ENCODE assay signal across 1 cellular context in the genomic region with DNA sequence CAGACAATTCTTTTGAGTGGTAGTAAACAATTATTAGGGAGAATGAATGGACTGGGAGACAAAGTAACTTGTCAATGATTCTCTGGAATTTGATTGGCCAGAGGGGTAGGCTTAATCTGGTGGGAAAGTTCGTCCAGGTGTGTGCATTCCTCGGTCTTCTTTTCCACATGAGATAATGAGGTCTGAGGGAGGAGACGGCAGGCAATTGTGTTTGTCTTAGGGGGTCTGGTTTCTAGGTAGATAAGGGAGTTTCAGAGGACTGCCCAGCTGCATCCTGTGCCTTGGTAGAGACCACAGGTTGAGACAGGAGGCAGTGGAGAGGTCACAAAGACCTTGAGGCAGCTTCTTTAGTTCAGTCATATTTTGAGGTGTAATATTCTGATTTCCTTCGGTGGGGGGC.
TF ChIP-seq lines count a peak whose summit lies in the region.

No MANE protein-coding gene starts in this region.

TF ChIP-seq in HepG2, 621 proteins besides CTCF, POLR2A, EP300 and RAD21 (continued from another document):
- TF ChIP-seq NONO (IDR thresholded peaks at IDR 0.05) = no peak
- no peak for TF ChIP-seq NONO (CRISPR knock-in tag; conservative IDR thresholded peaks at IDR 0.05)
- TF ChIP-seq ZFAT (CRISPR knock-in tag; conservative IDR thresholded peaks at IDR 0.05) = no peak
- no peak for TF ChIP-seq ZNF605 (CRISPR knock-in tag; IDR thresholded peaks at IDR 0.05)
- TF ChIP-seq, protein P1, sequence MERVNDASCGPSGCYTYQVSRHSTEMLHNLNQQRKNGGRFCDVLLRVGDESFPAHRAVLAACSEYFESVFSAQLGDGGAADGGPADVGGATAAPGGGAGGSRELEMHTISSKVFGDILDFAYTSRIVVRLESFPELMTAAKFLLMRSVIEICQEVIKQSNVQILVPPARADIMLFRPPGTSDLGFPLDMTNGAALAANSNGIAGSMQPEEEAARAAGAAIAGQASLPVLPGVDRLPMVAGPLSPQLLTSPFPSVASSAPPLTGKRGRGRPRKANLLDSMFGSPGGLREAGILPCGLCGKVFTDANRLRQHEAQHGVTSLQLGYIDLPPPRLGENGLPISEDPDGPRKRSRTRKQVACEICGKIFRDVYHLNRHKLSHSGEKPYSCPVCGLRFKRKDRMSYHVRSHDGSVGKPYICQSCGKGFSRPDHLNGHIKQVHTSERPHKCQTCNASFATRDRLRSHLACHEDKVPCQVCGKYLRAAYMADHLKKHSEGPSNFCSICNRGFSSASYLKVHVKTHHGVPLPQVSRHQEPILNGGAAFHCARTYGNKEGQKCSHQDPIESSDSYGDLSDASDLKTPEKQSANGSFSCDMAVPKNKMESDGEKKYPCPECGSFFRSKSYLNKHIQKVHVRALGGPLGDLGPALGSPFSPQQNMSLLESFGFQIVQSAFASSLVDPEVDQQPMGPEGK (CRISPR knock-in tag; IDR thresholded peaks at IDR 0.05) = no peak
- TF ChIP-seq PPARG (CRISPR knock-in tag; conservative IDR thresholded peaks at IDR 0.05) = no peak
- no peak for TF ChIP-seq ZNF251 (CRISPR knock-in tag; IDR thresholded peaks at IDR 0.05)
- TF ChIP-seq ZNF430 (CRISPR knock-in tag; IDR thresholded peaks at IDR 0.05) = no peak
- TF ChIP-seq ZNF672 (CRISPR knock-in tag; IDR thresholded peaks at IDR 0.05) = no peak
- TF ChIP-seq NFYB (CRISPR knock-in tag; IDR thresholded peaks at IDR 0.05) = peak; percentile 29; the same call in 1 of the 2 replicates
- TF ChIP-seq, protein P2, sequence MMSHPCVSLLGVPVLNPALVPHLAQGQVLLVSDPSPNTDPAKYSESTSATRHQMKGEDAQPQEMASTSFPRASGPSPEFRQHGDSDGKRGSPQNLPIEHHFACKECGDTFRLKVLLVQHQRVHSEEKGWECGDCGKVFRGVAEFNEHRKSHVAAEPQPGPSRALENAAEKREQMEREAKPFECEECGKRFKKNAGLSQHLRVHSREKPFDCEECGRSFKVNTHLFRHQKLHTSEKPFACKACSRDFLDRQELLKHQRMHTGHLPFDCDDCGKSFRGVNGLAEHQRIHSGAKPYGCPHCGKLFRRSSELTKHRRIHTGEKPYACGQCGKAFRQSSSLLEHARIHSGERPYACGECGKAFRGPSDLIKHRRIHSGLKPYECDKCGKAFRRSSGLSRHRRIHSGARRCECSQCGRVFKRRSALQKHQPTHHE (CRISPR knock-in tag; IDR thresholded peaks at IDR 0.05; ENCODE audit: borderline replicate concordance) = no peak
- TF ChIP-seq, protein P3, sequence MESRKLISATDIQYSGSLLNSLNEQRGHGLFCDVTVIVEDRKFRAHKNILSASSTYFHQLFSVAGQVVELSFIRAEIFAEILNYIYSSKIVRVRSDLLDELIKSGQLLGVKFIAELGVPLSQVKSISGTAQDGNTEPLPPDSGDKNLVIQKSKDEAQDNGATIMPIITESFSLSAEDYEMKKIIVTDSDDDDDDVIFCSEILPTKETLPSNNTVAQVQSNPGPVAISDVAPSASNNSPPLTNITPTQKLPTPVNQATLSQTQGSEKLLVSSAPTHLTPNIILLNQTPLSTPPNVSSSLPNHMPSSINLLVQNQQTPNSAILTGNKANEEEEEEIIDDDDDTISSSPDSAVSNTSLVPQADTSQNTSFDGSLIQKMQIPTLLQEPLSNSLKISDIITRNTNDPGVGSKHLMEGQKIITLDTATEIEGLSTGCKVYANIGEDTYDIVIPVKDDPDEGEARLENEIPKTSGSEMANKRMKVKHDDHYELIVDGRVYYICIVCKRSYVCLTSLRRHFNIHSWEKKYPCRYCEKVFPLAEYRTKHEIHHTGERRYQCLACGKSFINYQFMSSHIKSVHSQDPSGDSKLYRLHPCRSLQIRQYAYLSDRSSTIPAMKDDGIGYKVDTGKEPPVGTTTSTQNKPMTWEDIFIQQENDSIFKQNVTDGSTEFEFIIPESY (CRISPR knock-in tag; IDR thresholded peaks at IDR 0.05) = no peak
- no peak for TF ChIP-seq ZNF724P (CRISPR knock-in tag; IDR thresholded peaks at IDR 0.05; ENCODE audit: borderline replicate concordance)
- TF ChIP-seq ZNF431 (CRISPR knock-in tag; IDR thresholded peaks at IDR 0.05; ENCODE audit: borderline replicate concordance, low read depth) = 0 out of 2 replicates have a peak, but pooled peaks have one; percentile 5
- TF ChIP-seq, protein P4, sequence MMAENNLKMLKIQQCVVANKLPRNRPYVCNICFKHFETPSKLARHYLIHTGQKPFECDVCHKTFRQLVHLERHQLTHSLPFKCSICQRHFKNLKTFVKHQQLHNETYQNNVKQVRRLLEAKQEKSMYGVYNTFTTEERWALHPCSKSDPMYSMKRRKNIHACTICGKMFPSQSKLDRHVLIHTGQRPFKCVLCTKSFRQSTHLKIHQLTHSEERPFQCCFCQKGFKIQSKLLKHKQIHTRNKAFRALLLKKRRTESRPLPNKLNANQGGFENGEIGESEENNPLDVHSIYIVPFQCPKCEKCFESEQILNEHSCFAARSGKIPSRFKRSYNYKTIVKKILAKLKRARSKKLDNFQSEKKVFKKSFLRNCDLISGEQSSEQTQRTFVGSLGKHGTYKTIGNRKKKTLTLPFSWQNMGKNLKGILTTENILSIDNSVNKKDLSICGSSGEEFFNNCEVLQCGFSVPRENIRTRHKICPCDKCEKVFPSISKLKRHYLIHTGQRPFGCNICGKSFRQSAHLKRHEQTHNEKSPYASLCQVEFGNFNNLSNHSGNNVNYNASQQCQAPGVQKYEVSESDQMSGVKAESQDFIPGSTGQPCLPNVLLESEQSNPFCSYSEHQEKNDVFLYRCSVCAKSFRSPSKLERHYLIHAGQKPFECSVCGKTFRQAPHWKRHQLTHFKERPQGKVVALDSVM (CRISPR knock-in tag; IDR thresholded peaks at IDR 0.05) = no peak
- TF ChIP-seq PCBP1 (IDR thresholded peaks at IDR 0.05; ENCODE audit: borderline replicate concordance, low read depth, low read length) = no peak
- TF ChIP-seq, protein P5, sequence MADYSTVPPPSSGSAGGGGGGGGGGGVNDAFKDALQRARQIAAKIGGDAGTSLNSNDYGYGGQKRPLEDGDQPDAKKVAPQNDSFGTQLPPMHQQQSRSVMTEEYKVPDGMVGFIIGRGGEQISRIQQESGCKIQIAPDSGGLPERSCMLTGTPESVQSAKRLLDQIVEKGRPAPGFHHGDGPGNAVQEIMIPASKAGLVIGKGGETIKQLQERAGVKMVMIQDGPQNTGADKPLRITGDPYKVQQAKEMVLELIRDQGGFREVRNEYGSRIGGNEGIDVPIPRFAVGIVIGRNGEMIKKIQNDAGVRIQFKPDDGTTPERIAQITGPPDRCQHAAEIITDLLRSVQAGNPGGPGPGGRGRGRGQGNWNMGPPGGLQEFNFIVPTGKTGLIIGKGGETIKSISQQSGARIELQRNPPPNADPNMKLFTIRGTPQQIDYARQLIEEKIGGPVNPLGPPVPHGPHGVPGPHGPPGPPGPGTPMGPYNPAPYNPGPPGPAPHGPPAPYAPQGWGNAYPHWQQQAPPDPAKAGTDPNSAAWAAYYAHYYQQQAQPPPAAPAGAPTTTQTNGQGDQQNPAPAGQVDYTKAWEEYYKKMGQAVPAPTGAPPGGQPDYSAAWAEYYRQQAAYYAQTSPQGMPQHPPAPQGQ (CRISPR knock-in tag; IDR thresholded peaks at IDR 0.05; ENCODE audit: borderline replicate concordance) = 0 out of 2 replicates have a peak, but pooled peaks have one; percentile 29
- no peak for TF ChIP-seq ZNF7 (CRISPR knock-in tag; IDR thresholded peaks at IDR 0.05)
- TF ChIP-seq ZNF343 (CRISPR knock-in tag; IDR thresholded peaks at IDR 0.05) = no peak
- no peak for TF ChIP-seq CHD4 (IDR thresholded peaks at IDR 0.05; ENCODE audit: borderline replicate concordance, low read length)
- no peak for TF ChIP-seq REXO4 (CRISPR knock-in tag; IDR thresholded peaks at IDR 0.05; ENCODE audit: borderline replicate concordance)
- TF ChIP-seq, protein P6, sequence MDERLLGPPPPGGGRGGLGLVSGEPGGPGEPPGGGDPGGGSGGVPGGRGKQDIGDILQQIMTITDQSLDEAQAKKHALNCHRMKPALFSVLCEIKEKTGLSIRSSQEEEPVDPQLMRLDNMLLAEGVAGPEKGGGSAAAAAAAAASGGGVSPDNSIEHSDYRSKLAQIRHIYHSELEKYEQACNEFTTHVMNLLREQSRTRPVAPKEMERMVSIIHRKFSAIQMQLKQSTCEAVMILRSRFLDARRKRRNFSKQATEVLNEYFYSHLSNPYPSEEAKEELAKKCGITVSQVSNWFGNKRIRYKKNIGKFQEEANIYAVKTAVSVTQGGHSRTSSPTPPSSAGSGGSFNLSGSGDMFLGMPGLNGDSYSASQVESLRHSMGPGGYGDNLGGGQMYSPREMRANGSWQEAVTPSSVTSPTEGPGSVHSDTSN (CRISPR knock-in tag; IDR thresholded peaks at IDR 0.05) = no peak
